ENCODE assay signal across 16 cellular contexts in genomic region chr2:165778187-165778556, GRCh38. TPM values are rescaled to one million over a fixed set of nuclear protein-coding genes. Genes with fewer than 3 reads are reported as not detected.
"Had no signal": no experiment of that assay in that cellular context is flagged by ENCODE, and none has a peak within 500 bp of the region (broad histone marks: within the 10 kb centered on the region; RNA-seq: fewer than 3 reads in every experiment).

No MANE protein-coding gene starts in this region.

- H3K4me2 ChIP-seq: neural progenitor cell had no signal

- H3K27ac ChIP-seq: cardiac muscle cell, colonic mucosa, left lung, neural progenitor cell, parathyroid adenoma, tibial artery, uterus had no signal

- H3K9ac ChIP-seq: neural progenitor cell, parathyroid adenoma had no signal

- H3K36me3 ChIP-seq: cardiac muscle cell, colonic mucosa, left lung, neural progenitor cell, tibial artery, uterus had no signal

- H3K36me3 Mint-ChIP-seq: neural progenitor cell had no signal

- H3K9me3 ChIP-seq: colonic mucosa, uterus had no signal

- H3K79me2 ChIP-seq: parathyroid adenoma had no signal

- H3K4me1 Mint-ChIP-seq: neural progenitor cell had no signal

- H3K4me3 ChIP-seq: cardiac muscle cell, colonic mucosa, left lung, neural progenitor cell, tibial artery, uterus had no signal

- H3K4me3 Mint-ChIP-seq: neural progenitor cell had no signal

- DNase-seq: activated CD4-positive, alpha-beta T cell treated with anti-CD3 and anti-CD28 coated beads, Interleukin-2, amount 50 U/mL, for 4 hours; activated naive CD4-positive, alpha-beta T cell; colonic mucosa; head of caudate nucleus; stimulated activated CD4-positive, alpha-beta T cell treated with anti-CD3 and anti-CD28 coated beads, Interleukin-15, amount 100 ng/mL, for 24 hours; stimulated activated CD4-positive, alpha-beta T cell treated with anti-CD3 and anti-CD28 coated beads, Interleukin-4, amount 100 ng/mL, for 4 hours; tibial artery; uterus had no signal

- H3K27ac Mint-ChIP-seq: neural progenitor cell had no signal

- H3K4me1 ChIP-seq: left lung, neural progenitor cell, parathyroid adenoma, uterus had no signal

- H3K27me3 ChIP-seq: cardiac muscle cell, colonic mucosa, left lung, neural progenitor cell, tibial artery, uterus had no signal

- H2AFZ ChIP-seq: neural progenitor cell, parathyroid adenoma had no signal

- FAIRE-seq: astrocyte, endothelial cell of umbilical vein, islet of Langerhans, TTC549 had no signal

RNA-seq across cellular contexts. Expression of gene GALNT3, which starts 15.9 kb away (rescaled TPM):
- polyA plus RNA-seq: cardiac muscle cell had no signal
